Comparison of ENCODE assay signal across 33 cellular contexts in genomic region chr12:237026-237815, GRCh38. TPM values are rescaled to one million over a fixed set of nuclear protein-coding genes. Genes with fewer than 3 reads are reported as not detected.
DNase-seq lines count a peak whose midpoint lies in the region; ATAC-seq, FAIRE-seq and TF ChIP-seq lines count a peak whose summit lies in the region.
"Had no signal": no experiment of that assay in that cellular context is flagged by ENCODE, and none has a peak within 500 bp of the region (broad histone marks: within the 10 kb centered on the region; RNA-seq: fewer than 3 reads in every experiment).

No MANE protein-coding gene starts in this region.

- 44% methylated on average over 13 of the region's 13 CpGs for WGBS in A549 (ENCODE audit: missing lambda C conversion rate)
- 81% methylated on average over 13 of the region's 13 CpGs for WGBS in hepatocyte (ENCODE audit: low lambda C conversion rate, missing lambda C conversion rate)

- H3K27me3 ChIP-seq in hepatocyte = no peaks in the 10 kb centered on the region

- no peak overlapping the region for H3K27ac Mint-ChIP-seq in osteocyte (ENCODE audit: unreplicated experiment)
- no peak overlapping the region for H3K27ac Mint-ChIP-seq in endothelial cell (ENCODE audit: unreplicated experiment)
- H3K27ac Mint-ChIP-seq: activated naive CD4-positive, alpha-beta T cell treated with anti-CD3 and anti-CD28 coated beads, Interleukin-2, amount 10 ng/mL, durations not matched to agents 7 days and 5 days; activated T-cell treated with anti-CD3 and anti-CD28 coated beads, Interleukin-2, amount 50 U/mL, for 72 hours; B cell; CD8-positive, alpha-beta memory T cell; progenitor cell of endocrine pancreas had no signal

- 0 out of 3 replicates have a peak overlapping the region, but pooled peaks have one; percentile 13 for H3K4me2 ChIP-seq in A549
- no peak overlapping the region for H3K4me2 ChIP-seq in hepatocyte
- H3K4me2 ChIP-seq: KMS-11, PC-9 had no signal

- TF ChIP-seq CTCF in A549 (IDR thresholded peaks at IDR 0.05) (no peak), hepatocyte (IDR thresholded peaks at IDR 0.05; ENCODE audit: poor library complexity) (no peak), osteocyte (IDR thresholded peaks at IDR 0.05) (no peak), endothelial cell (IDR thresholded peaks at IDR 0.05; ENCODE audit: unreplicated experiment) (no peak)

- H3K9me3 Mint-ChIP-seq in osteocyte (ENCODE audit: unreplicated experiment) = peaks cover 9% of the 10 kb centered on the region
- H3K9me3 Mint-ChIP-seq in endothelial cell (ENCODE audit: unreplicated experiment) = peaks cover 12% of the 10 kb centered on the region

- H3K9me3 ChIP-seq in A549 (peaks cover 2% of the 10 kb centered on the region; the same call in 1 of the 3 replicates), hepatocyte (ENCODE audit: low read depth) (no peaks in the 10 kb centered on the region)

- H3K4me3 Mint-ChIP-seq in osteocyte (ENCODE audit: unreplicated experiment) (no peak overlapping the region), endothelial cell (ENCODE audit: unreplicated experiment) (no peak overlapping the region)
- H3K4me3 Mint-ChIP-seq: activated naive CD4-positive, alpha-beta T cell treated with anti-CD3 and anti-CD28 coated beads, Interleukin-2, amount 10 ng/mL, durations not matched to agents 7 days and 5 days; activated T-cell treated with anti-CD3 and anti-CD28 coated beads, Interleukin-2, amount 50 U/mL, for 72 hours; B cell; CD8-positive, alpha-beta memory T cell had no signal

- no peaks in the 10 kb centered on the region for H3K36me3 Mint-ChIP-seq in osteocyte (ENCODE audit: unreplicated experiment)
- peaks cover 17% of the 10 kb centered on the region for H3K36me3 Mint-ChIP-seq in endothelial cell (ENCODE audit: low read depth, unreplicated experiment)
- H3K36me3 Mint-ChIP-seq: activated naive CD4-positive, alpha-beta T cell treated with anti-CD3 and anti-CD28 coated beads, Interleukin-2, amount 10 ng/mL, durations not matched to agents 7 days and 5 days had no signal

- H3K27ac ChIP-seq in A549 (no peak overlapping the region), hepatocyte (peak overlapping the region; percentile 48)
- H3K27ac ChIP-seq: KMS-11, PC-9, thoracic aorta, VCaP had no signal

- no peaks in the 10 kb centered on the region for H3K79me2 ChIP-seq in hepatocyte

- no peak for TF ChIP-seq RAD21 in A549 (conservative IDR thresholded peaks at IDR 0.05 in 1 of 2, IDR thresholded peaks at IDR 0.05 in 1 of 2)

- H3K4me1 Mint-ChIP-seq in osteocyte (ENCODE audit: unreplicated experiment) (no peaks in the 10 kb centered on the region), endothelial cell (ENCODE audit: unreplicated experiment) (peaks cover 2% of the 10 kb centered on the region)
- H3K4me1 Mint-ChIP-seq: activated naive CD4-positive, alpha-beta T cell treated with anti-CD3 and anti-CD28 coated beads, Interleukin-2, amount 10 ng/mL, durations not matched to agents 7 days and 5 days; B cell; CD8-positive, alpha-beta memory T cell had no signal

- no peak for DNase-seq in A549 (ENCODE audit: low read depth in 1 of 2, low spot score in 1 of 2)
- DNase-seq in NOMO-1 treated with DMSO at 0.1 percent for 48 hours (lab: John Stamatoyannopoulos, UW; ENCODE audit: unreplicated experiment) = peak; percentile 47
- DNase-seq in hepatocyte (ENCODE audit: low spot score) = peak; percentile 51
- DNase-seq in osteocyte (ENCODE audit: extremely low spot score, unreplicated experiment) = peak; percentile 78
- DNase-seq in NCI-H1048 (lab: John Stamatoyannopoulos, UW) = no peak
- DNase-seq in NCI-H1436 treated with DMSO at 0.1 percent for 48 hours (lab: John Stamatoyannopoulos, UW) = no peak
- DNase-seq in endothelial cell (ENCODE audit: low spot score) = no peak
- no peak for DNase-seq in activated naive CD4-positive, alpha-beta T cell treated with Interleukin-2 at 50 U/mL for 16 hours
- DNase-seq: activated CD4-positive, alpha-beta T cell treated with anti-CD3 and anti-CD28 coated beads for 4 hours; activated naive CD4-positive, alpha-beta T cell treated with anti-CD3 and anti-CD28 coated beads, Interleukin-2, amount 10 ng/mL, durations not matched to agents 7 days and 5 days; activated T-cell treated with anti-CD3 and anti-CD28 coated beads, Interleukin-2, amount 50 U/mL, for 72 hours; amniotic stem cell; CD8-positive, alpha-beta memory T cell; DMS153; effector CD8-positive, alpha-beta T cell; erythroblast; H7; kidney glomerular epithelial cell; NCI-H1092; NCI-H187 treated with DMSO at 0.1 percent for 48 hours; NCI-H524 treated with DMSO at 0.1 percent for 48 hours; PC-9; Right ventricle myocardium superior; stimulated activated CD4-positive, alpha-beta T cell treated with anti-CD3 and anti-CD28 coated beads, Interleukin-15, amount 100 ng/mL, for 24 hours; stimulated activated naive CD8-positive, alpha-beta T cell treated with anti-CD3 and anti-CD28 coated beads, Interleukin-15, Interleukin-2, amounts not matched to agents 100 U/mL and 50 U/mL, for 24 hours had no signal

- ATAC-seq in A549 = peak; percentile 36 to 61; a peak in 3 of 6 replicates
- ATAC-seq: activated T-cell treated with anti-CD3 and anti-CD28 coated beads, Interleukin-2, amount 50 U/mL, for 72 hours; stimulated activated naive CD8-positive, alpha-beta T cell treated with anti-CD3 and anti-CD28 coated beads, Interleukin-15, Interleukin-2, amounts not matched to agents 100 U/mL and 50 U/mL, for 24 hours had no signal

- FAIRE-seq in A549 (lab: Jason Lieb, UNC) = no peak

- H4K20me1 ChIP-seq in hepatocyte (ENCODE audit: insufficient read depth, poor library complexity, severe bottlenecking) = no peaks in the 10 kb centered on the region

- H3K4me1 ChIP-seq in A549 (0 out of 3 replicates have a peak, but pooled peaks cover 4% of the 10 kb centered on the region), hepatocyte (ENCODE audit: insufficient read depth) (no peaks in the 10 kb centered on the region)

- no peaks in the 10 kb centered on the region for H3K36me3 ChIP-seq in hepatocyte (replicated peaks; ENCODE audit: insufficient read depth, low read depth)
- H3K36me3 ChIP-seq: thoracic aorta had no signal

- H3K27me3 Mint-ChIP-seq in osteocyte (ENCODE audit: unreplicated experiment) (peaks cover 3% of the 10 kb centered on the region), endothelial cell (ENCODE audit: unreplicated experiment) (peaks cover 4% of the 10 kb centered on the region)

- CTCF ChIA-PET in A549 (lab: Yijun Ruan, JAX) = interaction anchor here (1.6 kb wide), 1 partner anchor 17 kb away, joined by 5 read pairs; no protein-coding TSS in a partner anchor

- no peak for TF ChIP-seq EP300 in A549 (IDR thresholded peaks at IDR 0.05)

- no peaks in the 10 kb centered on the region for H3K9me2 ChIP-seq in hepatocyte (replicated peaks; ENCODE audit: insufficient read depth)

- POLR2A ChIA-PET in A549 (lab: Yijun Ruan, JAX) = no interaction called here

- no peak for TF ChIP-seq POLR2A in A549 (IDR thresholded peaks at IDR 0.05; ENCODE audit: low read length)

- H3K4me3 ChIP-seq in A549 (no peak overlapping the region), hepatocyte (no peak overlapping the region)
- H3K4me3 ChIP-seq: PC-9, thoracic aorta had no signal

- H2AFZ ChIP-seq in hepatocyte = no peak overlapping the region
- H2AFZ ChIP-seq: PC-9 had no signal

TF ChIP-seq in A549, 52 proteins besides CTCF, POLR2A, EP300 and RAD21 (continues in another document):
- TF ChIP-seq ZFP36 (IDR thresholded peaks at IDR 0.05; ENCODE audit: borderline replicate concordance, partially characterized antibody) = no peak
- TF ChIP-seq BHLHE40 (IDR thresholded peaks at IDR 0.05; ENCODE audit: low read depth, low read length) = no peak
- no peak for TF ChIP-seq NFE2L2 (conservative IDR thresholded peaks at IDR 0.05; ENCODE audit: low read length)
- TF ChIP-seq SREBF2 (IDR thresholded peaks at IDR 0.05) = no peak
- no peak for TF ChIP-seq RARB (CRISPR knock-in tag; IDR thresholded peaks at IDR 0.05)
- TF ChIP-seq HOXA7 (CRISPR knock-in tag; IDR thresholded peaks at IDR 0.05) = no peak
- no peak for TF ChIP-seq NR3C1 (IDR thresholded peaks at IDR 0.05)
- no peak for TF ChIP-seq CHD2 (IDR thresholded peaks at IDR 0.05; ENCODE audit: low read length, partially characterized antibody)
- no peak for TF ChIP-seq TP53 (CRISPR knock-in tag; IDR thresholded peaks at IDR 0.05)
- no peak for TF ChIP-seq PBX3 (IDR thresholded peaks at IDR 0.05)
- TF ChIP-seq EHF (CRISPR knock-in tag; IDR thresholded peaks at IDR 0.05) = no peak

RNA-seq across cellular contexts. Expression of gene SLC6A12, which starts 23.3 kb away (rescaled TPM):
- 0.78 and 1.2 TPM in 2 replicates for polyA plus RNA-seq in A549 (2011; rRNA removed)
- polyA plus RNA-seq in A549 (2012; cell fraction: cytosol; rRNA removed) = 0.08 and 0.29 TPM in 2 replicates
- 0.39 and 0.42 TPM in 2 replicates for polyA plus RNA-seq in A549 (2012; cell fraction: nucleus; rRNA removed)
- 0.88 to 4.4 TPM (median 3.9 TPM) in 3 replicates for polyA plus RNA-seq in A549 (2017; fragmentation: RNase III; extraction: RNeasy Plus Mini Kit Qiagen cat#74134 plus additional on column Dnase treatment)
- polyA minus RNA-seq in A549 (2011; rRNA and poly(A)+ RNA removed) = 2.3 and 3.7 TPM in 2 replicates
- total RNA-seq in hepatocyte = 7.9 and 10.3 TPM in 2 replicates
- 3.9 and 6.1 TPM in 2 replicates for polyA plus RNA-seq in hepatocyte
- not detected in 2 replicates for total RNA-seq in osteocyte
- total RNA-seq in endothelial cell (ENCODE audit: unreplicated experiment) = 0.26 TPM
- total RNA-seq: A673; B cell; fibroblast of villous mesenchyme; PC-9; T-helper 2 cell treated with Interferon-gamma antibody and Interleukin-4, amounts not matched to agents 100 ng/mL and 5 ng/mL, for 36 hours had no signal
- polyA plus RNA-seq: CD8-positive, alpha-beta memory T cell had no signal

RNA-seq across cellular contexts. Expression of gene SLC6A13, which starts 25.4 kb away (rescaled TPM):
- polyA plus RNA-seq in A549 (2011; rRNA removed) = 0.22 and 0.43 TPM in 2 replicates
- polyA plus RNA-seq in A549 (2012; cell fraction: cytosol; rRNA removed) = 0.09 and 0.11 TPM in 2 replicates
- polyA plus RNA-seq in A549 (2012; cell fraction: nucleus; rRNA removed) = 1.0 and 1.4 TPM in 2 replicates
- polyA plus RNA-seq in A549 (2017; fragmentation: RNase III; extraction: RNeasy Plus Mini Kit Qiagen cat#74134 plus additional on column Dnase treatment) = 0.20 to 0.61 TPM (median 0.49 TPM) in 3 replicates
- 0.17 and 0.24 TPM in 2 replicates for polyA minus RNA-seq in A549 (2011; rRNA and poly(A)+ RNA removed)
- 1.9 and 3.8 TPM in 2 replicates for total RNA-seq in hepatocyte
- 5.9 and 13.0 TPM in 2 replicates for polyA plus RNA-seq in hepatocyte
- total RNA-seq in osteocyte = 0.43 TPM in 1 of 2 replicates, not detected in the other
- 0.90 TPM for total RNA-seq in endothelial cell (ENCODE audit: unreplicated experiment)
- total RNA-seq: A673, fibroblast of villous mesenchyme, H7, PC-9 had no signal
- polyA plus RNA-seq: CD8-positive, alpha-beta memory T cell had no signal

Comparison
In these comparisons a context has a peak if more than half of its experiments do, and no peak if none do; other contexts are left out.
1. DNase-seq: peak in NOMO-1 treated with DMSO at 0.1 percent for 48 hours (single experiment), hepatocyte (single experiment) and osteocyte (single experiment); none in A549 (0 of 2), NCI-H1048 (single experiment), NCI-H1436 treated with DMSO at 0.1 percent for 48 hours (single experiment), endothelial cell (single experiment) and activated naive CD4-positive, alpha-beta T cell treated with Interleukin-2 at 50 U/mL for 16 hours (single experiment).